In the genomic region with DNA sequence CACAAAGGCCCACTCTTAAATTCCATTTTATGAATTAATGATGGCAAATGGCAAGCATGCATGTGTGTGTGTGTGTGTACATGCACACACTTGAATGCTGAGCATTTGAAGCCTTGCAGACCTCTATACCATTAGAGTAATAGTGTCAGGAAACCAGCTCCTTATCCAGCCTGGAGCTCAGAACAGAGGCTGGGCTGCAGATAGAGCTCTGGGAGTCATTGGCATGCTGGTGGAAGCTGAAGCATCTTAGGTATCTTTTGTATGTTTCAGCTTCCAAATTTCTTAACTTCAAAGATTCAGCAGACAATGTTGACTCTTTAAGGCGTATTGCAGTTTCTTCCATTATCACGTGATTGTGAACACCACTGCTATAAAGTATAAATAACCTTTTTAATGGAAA, we compare ENCODE assay signal across 18 cellular contexts.
A peak's percentile ranks its signal among the peaks of the same experiment; 100 is the strongest.
DNase-seq lines count a peak whose midpoint lies in the region; ATAC-seq and TF ChIP-seq lines count a peak whose summit lies in the region.
"Had no signal": no experiment of that assay in that cellular context is flagged by ENCODE, and none has a peak within 500 bp of the region (broad histone marks: within the 10 kb centered on the region; RNA-seq: fewer than 3 reads in every experiment).

No MANE protein-coding gene starts in this region.

- H3K27me3 ChIP-seq in RWPE2 (ENCODE audit: insufficient read depth, poor library complexity, severe bottlenecking) (no peaks in the 10 kb centered on the region), mesendoderm (ENCODE audit: insufficient read depth, low read length, poor library complexity) (no peaks in the 10 kb centered on the region), WERI-Rb-1 (ENCODE audit: insufficient read depth, low read depth, severe bottlenecking) (no peaks in the 10 kb centered on the region)

- no peak overlapping the region for H2BK120ac ChIP-seq in mesendoderm (ENCODE audit: low read depth, low read length)

- H4K8ac ChIP-seq in mesendoderm (ENCODE audit: low read depth, low read length) = no peak overlapping the region

- H3K36me3 ChIP-seq in RWPE2 (ENCODE audit: low read depth) (no peaks in the 10 kb centered on the region), mesendoderm (ENCODE audit: control insufficient read depth, insufficient read depth, low read length) (no peaks in the 10 kb centered on the region), WERI-Rb-1 (no peaks in the 10 kb centered on the region)
- H3K36me3 ChIP-seq: BE2C had no signal

- H2BK15ac ChIP-seq in mesendoderm (replicated peaks; ENCODE audit: low read depth) = no peak overlapping the region

- peak overlapping the region; percentile 50 for H3K27ac ChIP-seq in RWPE2 (ENCODE audit: poor library complexity, severe bottlenecking)
- H3K27ac ChIP-seq in epithelial cell of prostate = peak overlapping the region; percentile 46
- H3K27ac ChIP-seq in mesendoderm (ENCODE audit: low read depth, low read length) = no peak overlapping the region
- H3K27ac ChIP-seq in WERI-Rb-1 = no peak overlapping the region
- H3K27ac ChIP-seq: HL-60 had no signal

- H3K9ac ChIP-seq in mesendoderm (ENCODE audit: low read length) = no peak overlapping the region

- ATAC-seq in RWPE2 (ENCODE audit: low read depth) = no peak
- no peak for ATAC-seq in HG03097 (IDR thresholded peaks at IDR 0.05; ENCODE audit: low FRiP score, unreplicated experiment)
- ATAC-seq: GM12878 had no signal

- no peaks in the 10 kb centered on the region for H3K79me2 ChIP-seq in mesendoderm (ENCODE audit: control insufficient read depth, insufficient read depth, low read length)

- H3K4me1 ChIP-seq in RWPE2 (ENCODE audit: insufficient read depth, poor library complexity, severe bottlenecking) (peaks cover 22% of the 10 kb centered on the region), mesendoderm (ENCODE audit: control insufficient read depth, low read depth, low read length) (no peaks in the 10 kb centered on the region)
- H3K4me1 ChIP-seq: BE2C had no signal

- TF ChIP-seq CTCF in RWPE2 (IDR thresholded peaks at IDR 0.05; ENCODE audit: poor library complexity, severe bottlenecking) = no peak
- no peak for TF ChIP-seq CTCF in WERI-Rb-1 (IDR thresholded peaks at IDR 0.05; ENCODE audit: low read depth, low read length)

- no peak overlapping the region for H3K18ac ChIP-seq in mesendoderm (ENCODE audit: low read length)

- H2BK5ac ChIP-seq in mesendoderm (ENCODE audit: low read length) = no peak overlapping the region

- no peaks in the 10 kb centered on the region for H3K79me1 ChIP-seq in mesendoderm (ENCODE audit: low read length)

- H4K5ac ChIP-seq in mesendoderm (ENCODE audit: low read length) = no peak overlapping the region

- H3K4ac ChIP-seq in mesendoderm (ENCODE audit: low read depth, low read length) = no peak overlapping the region

- no peak overlapping the region for H3K4me2 ChIP-seq in mesendoderm (ENCODE audit: low read length)

- H3K23ac ChIP-seq in mesendoderm (ENCODE audit: low read length) = no peak overlapping the region

- no peaks in the 10 kb centered on the region for H3K9me3 ChIP-seq in RWPE2 (ENCODE audit: severe bottlenecking)
- H3K9me3 ChIP-seq in WERI-Rb-1 (ENCODE audit: severe bottlenecking) = no peaks in the 10 kb centered on the region
- H3K9me3 ChIP-seq: BE2C had no signal

- DNase-seq in RWPE2 (ENCODE audit: low spot score) = no peak
- DNase-seq in epithelial cell of prostate (ENCODE audit: low read depth, low spot score) = no peak
- peak; percentile 25 for DNase-seq in mesendoderm
- DNase-seq in activated CD4-positive, alpha-beta T cell treated with anti-CD3 and anti-CD28 coated beads, Interleukin-2, amount 50 U/mL, for 48 hours = no peak
- no peak for DNase-seq in WERI-Rb-1
- DNase-seq in iPS-NIHi7 (ENCODE audit: extremely low spot score) = no peak
- DNase-seq: BE2C; C1 segment of cervical spinal cord; CD4-positive, CD25-positive, alpha-beta regulatory T cell; CD8-positive, alpha-beta memory T cell; COR-L47; DMS 273 treated with DMSO at 0.1 percent for 48 hours; DMS53; DND-41; H9 had no signal

- no peak overlapping the region for H2AK5ac ChIP-seq in mesendoderm (ENCODE audit: low read length)

- H3K56ac ChIP-seq in mesendoderm (ENCODE audit: low read length) = no peak overlapping the region

- H3K4me3 ChIP-seq in RWPE2 (ENCODE audit: severe bottlenecking) (no peak overlapping the region), mesendoderm (ENCODE audit: low read length) (no peak overlapping the region), WERI-Rb-1 (ENCODE audit: low read depth, low read length) (no peak overlapping the region)
- H3K4me3 ChIP-seq: GM12878 had no signal

- no CpG with 5 or more reads among the region's 2 CpGs for WGBS in mesendoderm (ENCODE audit: extremely low coverage, insufficient coverage, low lambda C conversion rate)

Comparison
In these comparisons a context has a peak if more than half of its experiments do, and no peak if none do; other contexts are left out.
1. H3K27ac ChIP-seq: peak in RWPE2 (single experiment) and epithelial cell of prostate (single experiment); none in mesendoderm (single experiment) and WERI-Rb-1 (single experiment).